10 cellular contexts compared by ENCODE assay signal in the genomic region with DNA sequence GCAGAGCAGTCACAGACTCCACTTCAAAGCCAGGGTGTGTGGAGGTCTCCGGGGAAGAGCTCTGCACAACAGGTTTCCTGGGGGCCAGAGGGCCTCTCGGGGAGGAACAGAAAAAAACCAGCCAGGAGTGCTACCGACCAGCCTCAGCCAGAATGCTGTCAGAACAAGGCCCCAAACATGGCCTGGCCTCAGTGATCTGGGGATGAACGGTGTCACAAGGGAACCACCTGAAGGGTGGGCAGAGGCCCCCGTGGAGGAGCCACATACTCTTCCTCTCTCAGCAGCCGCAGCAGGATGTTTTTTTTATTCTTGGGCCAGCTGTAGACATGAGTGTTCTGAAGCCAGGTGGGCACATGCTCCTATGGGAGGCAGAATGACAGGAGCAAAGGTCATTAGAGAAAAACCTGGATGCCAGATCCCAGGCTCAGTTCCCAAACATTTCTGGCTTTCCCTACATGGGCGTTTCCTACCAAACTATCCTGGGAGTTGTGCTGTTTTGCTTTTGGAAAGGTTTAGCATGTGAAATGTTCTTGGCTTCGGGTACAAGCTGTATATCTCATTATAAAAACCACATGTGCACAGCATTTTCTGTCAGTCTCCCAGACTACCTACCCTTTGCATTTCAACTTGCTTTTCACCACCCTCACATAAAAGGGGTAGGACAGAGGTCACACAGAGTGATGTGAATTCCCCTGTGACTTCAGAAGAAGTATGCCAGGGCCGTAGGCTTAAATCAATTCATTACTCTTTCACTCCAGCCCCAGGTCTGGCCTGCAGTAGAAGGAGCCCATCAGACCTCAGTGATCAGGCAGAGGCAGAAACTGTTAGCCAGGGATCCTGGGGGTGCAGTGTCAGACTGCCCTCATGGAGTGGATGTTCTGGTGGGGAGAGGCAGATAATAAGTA. TPM values are rescaled to one million over a fixed set of nuclear protein-coding genes. Genes with fewer than 3 reads are reported as not detected.
A peak's percentile ranks its signal among the peaks of the same experiment; 100 is the strongest.
DNase-seq lines count a peak whose midpoint lies in the region; ATAC-seq and TF ChIP-seq lines count a peak whose summit lies in the region.
"Had no signal": no experiment of that assay in that cellular context is flagged by ENCODE, and none has a peak within 500 bp of the region (broad histone marks: within the 10 kb centered on the region; RNA-seq: fewer than 3 reads in every experiment).

No MANE protein-coding gene starts in this region.

- ATAC-seq in Right ventricle myocardium inferior (peak; percentile 86), naive B cell (ENCODE audit: low read depth in 2 of 2) (peak; percentile 20 to 40), GM21367 (IDR thresholded peaks at IDR 0.05; ENCODE audit: unreplicated experiment) (no peak)

- H3K4me1 Mint-ChIP-seq in naive B cell, result peaks cover 7 to 16% (median 11%) of the 10 kb centered on the region in 3 donors
- peaks cover 12% of the 10 kb centered on the region for H3K4me1 Mint-ChIP-seq in Caco-2 (ENCODE audit: low read depth, unreplicated experiment)
- H3K4me1 Mint-ChIP-seq: immature natural killer cell had no signal

- H3K27ac Mint-ChIP-seq in naive B cell (peak overlapping the region; percentile 10 to 92 (median 79)), Caco-2 (ENCODE audit: unreplicated experiment) (no peak overlapping the region)

- intact Hi-C loops in Right ventricle myocardium inferior (cut with DNase I) (no loop called here), cardiac septum (cut with DNase I) (no loop called here), Caco-2 (cut with micrococcal nuclease; ENCODE audit: unreplicated experiment) (no loop called here)

- H3K27ac ChIP-seq in cingulate gyrus (ENCODE audit: low read depth, low read length), result peak overlapping the region; percentile 78

- H3K36me3 ChIP-seq in Caco-2 (ENCODE audit: control insufficient read depth, insufficient read depth, low read length), result peaks cover 3% of the 10 kb centered on the region; the same call in 1 of the 2 replicates

- H3K4me3 Mint-ChIP-seq in naive B cell, result peak overlapping the region in 2 of 8 donors; percentile 19 to 47
- no peak overlapping the region for H3K4me3 Mint-ChIP-seq in Caco-2 (ENCODE audit: unreplicated experiment)
- H3K4me3 Mint-ChIP-seq: immature natural killer cell had no signal

- no TSS peak for BruUV-seq in Caco-2 (replicated peaks; lab: Mats Ljungman, UMichigan)

- POLR2A ChIA-PET in Caco-2 (lab: Charles Lee), result no interaction called here

- H3K27me3 Mint-ChIP-seq in naive B cell (no peaks in the 10 kb centered on the region), Caco-2 (ENCODE audit: insufficient read depth, unreplicated experiment) (no peaks in the 10 kb centered on the region)

- CTCF ChIA-PET in Caco-2 (lab: Charles Lee), result no interaction called here

- DNase-seq in Right ventricle myocardium inferior (ENCODE audit: missing footprints), result no peak
- no peak for DNase-seq in cardiac septum (ENCODE audit: low spot score)
- DNase-seq in naive B cell, result no peak
- DNase-seq in effector CD8-positive, alpha-beta T cell (lab: John Stamatoyannopoulos, UW), result no peak
- no peak for DNase-seq in DMS153 (lab: John Stamatoyannopoulos, UW)
- no peak for DNase-seq in Caco-2
- DNase-seq: immature natural killer cell, NCI-H226 had no signal

- no peak for TF ChIP-seq CTCF in Caco-2 (IDR thresholded peaks at IDR 0.05; ENCODE audit: insufficient read depth in 1 of 2, low read depth in 1 of 2, low read length in 1 of 2, severe bottlenecking in 1 of 2, unreplicated experiment in 1 of 2)

- H3K4me3 ChIP-seq in Caco-2 (ENCODE audit: low read depth, low read length), result no peak overlapping the region

- no peaks in the 10 kb centered on the region for H3K27me3 ChIP-seq in Caco-2 (replicated peaks; ENCODE audit: control insufficient read depth, insufficient read depth, low read length)

- H3K9me3 ChIP-seq in Caco-2, result no peaks in the 10 kb centered on the region

- H3K36me3 Mint-ChIP-seq in naive B cell (peaks cover 28 to 31% of the 10 kb centered on the region in 2 donors), Caco-2 (ENCODE audit: insufficient read depth, unreplicated experiment) (peaks cover 27% of the 10 kb centered on the region)

- no peaks in the 10 kb centered on the region for H3K9me3 Mint-ChIP-seq in naive B cell
- no peaks in the 10 kb centered on the region for H3K9me3 Mint-ChIP-seq in Caco-2 (ENCODE audit: unreplicated experiment)
- H3K9me3 Mint-ChIP-seq: immature natural killer cell had no signal

- H3K4me1 ChIP-seq in Caco-2, result peaks cover 4% of the 10 kb centered on the region; the same call in 1 of the 2 replicates

RNA-seq across cellular contexts. Expression of a gene that starts 46.2 kb away (rescaled TPM):
- total RNA-seq in Right ventricle myocardium inferior (11.0 TPM), cardiac septum (6.5 TPM), Caco-2 (2022) (14.9 and 16.2 TPM in 2 replicates)
- polyA plus RNA-seq in naive B cell (ENCODE audit: low read depth in 6 of 6), result 10 to 100 TPM; 11.2 to 23.5 (median 19.0) TPM
